ENCODE assay signal across 15 cellular contexts in genomic region chr1:2939041-2939552, GRCh38.
DNase-seq lines count a peak whose midpoint lies in the region; ATAC-seq and TF ChIP-seq lines count a peak whose summit lies in the region.
"Had no signal": no experiment of that assay in that cellular context is flagged by ENCODE, and none has a peak within 500 bp of the region (broad histone marks: within the 10 kb centered on the region; RNA-seq: fewer than 3 reads in every experiment).

No MANE protein-coding gene starts in this region.

- H3K27me3 ChIP-seq in heart right ventricle (peaks cover 0 to 26% (median 7%) of the 10 kb centered on the region in 7 donors), RWPE2 (ENCODE audit: insufficient read depth, poor library complexity, severe bottlenecking) (no peaks in the 10 kb centered on the region), lower lobe of right lung (ENCODE audit: low read depth) (peaks cover 21% of the 10 kb centered on the region), spleen (replicated peaks in 1 of 7) (peaks cover 0 to 23% (median 0%) of the 10 kb centered on the region in 7 donors), Peyer's patch (no peaks in the 10 kb centered on the region)

- ATAC-seq in Right ventricle myocardium inferior (no peak), heart right ventricle (no peak), RWPE2 (ENCODE audit: low read depth) (no peak), lower lobe of right lung (no peak), HG03095 (IDR thresholded peaks at IDR 0.05; ENCODE audit: unreplicated experiment) (no peak)

- TF ChIP-seq CTCF in heart right ventricle (IDR thresholded peaks at IDR 0.05), result no peak
- TF ChIP-seq CTCF in RWPE2 (IDR thresholded peaks at IDR 0.05; ENCODE audit: poor library complexity, severe bottlenecking), result no peak
- TF ChIP-seq CTCF in lower lobe of right lung (IDR thresholded peaks at IDR 0.05), result no peak
- TF ChIP-seq CTCF in spleen (IDR thresholded peaks at IDR 0.05 in 8 of 11, conservative IDR thresholded peaks at IDR 0.05 in 3 of 11), result no peak
- no peak for TF ChIP-seq CTCF in Peyer's patch (IDR thresholded peaks at IDR 0.05)

- H3K9me3 ChIP-seq in heart right ventricle (peaks cover 0 to 29% (median 16%) of the 10 kb centered on the region in 11 donors), RWPE2 (ENCODE audit: severe bottlenecking) (peaks cover 4% of the 10 kb centered on the region), lower lobe of right lung (peaks cover 12% of the 10 kb centered on the region), spleen (peaks cover 4 to 30% (median 22%) of the 10 kb centered on the region in 8 donors), Peyer's patch (peaks cover 0 to 3% (median 0%) of the 10 kb centered on the region in 4 donors)

- WGBS in heart right ventricle, 2 donors, result 70 to 83% methylated on average over 1 of the region's 1 CpG
- WGBS in spleen, 5 donors, result 80 to 95% (median 92%) methylated on average over 1 of the region's 1 CpG; no CpG with 5 or more reads in 1 of the 5 donors

- intact Hi-C loops in Right ventricle myocardium inferior (cut with DNase I) (no loop called here), heart right ventricle (cut with DNase I) (no loop called here), lower lobe of right lung (cut with DNase I) (no loop called here), spleen (cut with DNase I; ENCODE audit: low total_unique reads) (no loop called here)

- H3K36me3 ChIP-seq in heart right ventricle (no peaks in the 10 kb centered on the region), RWPE2 (ENCODE audit: low read depth) (no peaks in the 10 kb centered on the region), lower lobe of right lung (no peaks in the 10 kb centered on the region), spleen (no peaks in the 10 kb centered on the region), Peyer's patch (no peaks in the 10 kb centered on the region)
- H3K36me3 ChIP-seq: BLaER1 treated with 17β-estradiol and CSF1 and Interleukin-3, amounts not matched to agents 10 nM and 100 nM had no signal

- H3K27ac ChIP-seq in heart right ventricle (no peak overlapping the region), RWPE2 (ENCODE audit: poor library complexity, severe bottlenecking) (no peak overlapping the region), lower lobe of right lung (no peak overlapping the region), spleen (no peak overlapping the region), Peyer's patch (no peak overlapping the region)
- H3K27ac ChIP-seq: BLaER1 treated with 17β-estradiol and CSF1 and Interleukin-3, amounts not matched to agents 10 nM and 100 nM had no signal

- H3K4me3 ChIP-seq in heart right ventricle (no peak overlapping the region), RWPE2 (ENCODE audit: severe bottlenecking) (no peak overlapping the region), lower lobe of right lung (no peak overlapping the region), spleen (no peak overlapping the region), Peyer's patch (no peak overlapping the region)
- H3K4me3 ChIP-seq: BLaER1 treated with 17β-estradiol and CSF1 and Interleukin-3, amounts not matched to agents 10 nM and 100 nM had no signal

- DNase-seq in Right ventricle myocardium inferior (ENCODE audit: missing footprints) (peak; percentile 53), heart right ventricle (no peak), RWPE2 (ENCODE audit: low spot score) (peak; percentile 42), lower lobe of right lung (peak; percentile 20), spleen (peak; percentile 61), Peyer's patch (no peak)
- DNase-seq: 8988T; ACHN; CD4-positive, CD25-positive, alpha-beta regulatory T cell; DMS53; GF-D8; HCEC 1CT; HFFc6 had no signal

- TF ChIP-seq POLR2A in spleen (IDR thresholded peaks at IDR 0.05) (no peak), Peyer's patch (IDR thresholded peaks at IDR 0.05) (no peak)

- no peaks in the 10 kb centered on the region for H3K4me1 ChIP-seq in heart right ventricle
- H3K4me1 ChIP-seq in RWPE2 (ENCODE audit: insufficient read depth, poor library complexity, severe bottlenecking), result no peaks in the 10 kb centered on the region
- no peaks in the 10 kb centered on the region for H3K4me1 ChIP-seq in lower lobe of right lung
- no peaks in the 10 kb centered on the region for H3K4me1 ChIP-seq in spleen
- H3K4me1 ChIP-seq in Peyer's patch, result no peaks in the 10 kb centered on the region

Comparison
In these comparisons a context has a peak if more than half of its experiments do, and no peak if none do; other contexts are left out.
1. DNase-seq: peak in Right ventricle myocardium inferior (single experiment), RWPE2 (single experiment), lower lobe of right lung (single experiment) and spleen (single experiment); none in heart right ventricle (0 of 2) and Peyer's patch (0 of 3).